In the genomic region with DNA sequence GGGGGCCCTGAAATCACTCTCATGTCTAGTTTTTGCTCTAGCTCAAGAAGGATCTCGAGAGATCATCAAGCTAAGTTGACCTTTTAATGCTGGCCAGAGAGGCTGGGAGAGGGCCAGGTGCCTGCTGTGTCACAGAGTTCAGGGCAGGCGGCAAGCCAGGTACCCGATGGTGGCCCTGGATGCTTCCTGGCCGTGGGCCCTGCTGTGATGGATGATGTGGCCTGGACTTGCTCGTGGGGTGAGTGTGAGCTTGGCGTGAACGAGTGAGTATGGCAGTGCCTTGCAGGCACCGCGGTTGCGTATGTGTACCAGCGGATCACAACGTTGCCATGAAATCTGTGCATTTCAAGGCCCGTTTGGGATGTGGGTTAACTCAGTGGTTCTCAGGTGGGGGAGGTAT, we compare ENCODE assay signal across 23 cellular contexts. TPM values are rescaled to one million over a fixed set of nuclear protein-coding genes. Genes with fewer than 3 reads are reported as not detected.
DNase-seq lines count a peak whose midpoint lies in the region; ATAC-seq, FAIRE-seq and TF ChIP-seq lines count a peak whose summit lies in the region.
"Had no signal": no experiment of that assay in that cellular context is flagged by ENCODE, and none has a peak within 500 bp of the region (broad histone marks: within the 10 kb centered on the region; RNA-seq: fewer than 3 reads in every experiment).

No MANE protein-coding gene starts in this region.

- no peak overlapping the region for H2AFZ ChIP-seq in OCI-LY1 (ENCODE audit: low read length)
- H2AFZ ChIP-seq: GM23338 had no signal

- no peaks in the 10 kb centered on the region for H4K20me1 ChIP-seq in OCI-LY1 (ENCODE audit: insufficient read depth, low read length)

- peak; percentile 46 for DNase-seq in cardiac septum (ENCODE audit: low spot score)
- no peak for DNase-seq in left ventricle myocardium superior
- DNase-seq in kidney: peak; percentile 60
- DNase-seq in NCI-H526 treated with DMSO at 0.1 percent for 48 hours (lab: John Stamatoyannopoulos, UW): no peak
- no peak for DNase-seq in OCI-M1 (lab: John Stamatoyannopoulos, UW)
- no peak for DNase-seq in activated CD8-positive, alpha-beta memory T cell treated with anti-CD3 and anti-CD28 coated beads, Interleukin-2, amount 10 ng/mL, durations not matched to agents 7 days and 5 days
- DNase-seq: ACHN; activated effector memory CD4-positive, alpha-beta T cell treated with Interleukin-2 at 50 U/mL for 16 hours; amygdala; head of caudate nucleus; left cardiac atrium; NCI-H1092 treated with DMSO at 0.1 percent for 48 hours; NCI-H2081; stimulated activated CD8-positive, alpha-beta memory T cell treated with anti-CD3 and anti-CD28 coated beads, Interleukin-4, amount 100 ng/mL, for 48 hours; T-cell had no signal

- H3K27ac ChIP-seq in OCI-LY1 (ENCODE audit: low read depth, low read length, poor library complexity, severe bottlenecking) (peak overlapping the region; percentile 94), kidney (ENCODE audit: low read depth in 2 of 2, low read length in 2 of 2) (no peak overlapping the region)

- peak overlapping the region; percentile 63 for H3K4me3 ChIP-seq in OCI-LY1 (ENCODE audit: low read depth, low read length, poor library complexity, severe bottlenecking)
- H3K4me3 ChIP-seq in kidney (ENCODE audit: low read length in 2 of 2): no peak overlapping the region
- H3K4me3 ChIP-seq: GM23338 had no signal

- no peaks in the 10 kb centered on the region for H3K9me2 ChIP-seq in OCI-LY1 (ENCODE audit: low read depth, low read length)

- TF ChIP-seq CTCF in OCI-LY1 (IDR thresholded peaks at IDR 0.05; ENCODE audit: low read length) (no peak), kidney (IDR thresholded peaks at IDR 0.05; ENCODE audit: borderline replicate concordance, extremely low read depth, insufficient read depth) (no peak)

- ATAC-seq in left ventricle myocardium superior (no peak), GM19455 (IDR thresholded peaks at IDR 0.05; ENCODE audit: unreplicated experiment) (no peak)
- no peak for ATAC-seq in activated CD8-positive, alpha-beta memory T cell treated with anti-CD3 and anti-CD28 coated beads, Interleukin-2, amount 10 ng/mL, durations not matched to agents 7 days and 5 days
- ATAC-seq: GM23338, left cardiac atrium, sciatic nerve, T-cell had no signal

- H3K4me1 ChIP-seq in OCI-LY1 (ENCODE audit: insufficient read depth, low read length, severe bottlenecking): peaks cover 99% of the 10 kb centered on the region
- H3K4me1 ChIP-seq in kidney (ENCODE audit: control insufficient read depth in 1 of 2, insufficient read depth in 1 of 2, low read depth in 1 of 2, low read length in 2 of 2): peaks cover 0 to 5% of the 10 kb centered on the region in 2 donors

- no peaks in the 10 kb centered on the region for H3K27me3 ChIP-seq in OCI-LY1 (ENCODE audit: insufficient read depth, low read length)

- CTCF ChIA-PET in activated CD8-positive, alpha-beta memory T cell treated with anti-CD3 and anti-CD28 coated beads, Interleukin-2, amount 10 ng/mL, durations not matched to agents 7 days and 5 days (lab: Charles Lee): interaction anchor here (1.2 to 2.0 kb wide), 3 partner anchors 81 to 93 kb away, joined by 3 to 6 read pairs (median 3); no protein-coding TSS in a partner anchor

- peaks cover 77% of the 10 kb centered on the region for H3K36me3 ChIP-seq in OCI-LY1 (ENCODE audit: insufficient read depth, low read length)
- H3K36me3 ChIP-seq in kidney (ENCODE audit: control insufficient read depth in 1 of 2, insufficient read depth in 2 of 2, low read length in 2 of 2): peaks cover 0 to 9% of the 10 kb centered on the region in 2 donors

- no peak overlapping the region for H3K27ac Mint-ChIP-seq in activated CD8-positive, alpha-beta memory T cell treated with anti-CD3 and anti-CD28 coated beads, Interleukin-2, amount 10 ng/mL, durations not matched to agents 7 days and 5 days
- H3K27ac Mint-ChIP-seq: GM23338, mesothelial cell of epicardium had no signal

- FAIRE-seq in kidney (lab: Jason Lieb, UNC): no peak
- FAIRE-seq: D721Med, TTC549 had no signal

- peaks cover 5% of the 10 kb centered on the region for H3F3A ChIP-seq in OCI-LY1 (ENCODE audit: insufficient read depth, low read length)

- intact Hi-C loops in cardiac septum (cut with DNase I) (no loop called here), left ventricle myocardium superior (cut with micrococcal nuclease) (no loop called here), kidney (cut with DNase I) (no loop called here)

- no peaks in the 10 kb centered on the region for H3K9me3 ChIP-seq in OCI-LY1 (ENCODE audit: low read length)
- no peaks in the 10 kb centered on the region for H3K9me3 ChIP-seq in kidney (ENCODE audit: control insufficient read depth in 1 of 2, low read length in 2 of 2)

- H3K27me3 Mint-ChIP-seq in activated CD8-positive, alpha-beta memory T cell treated with anti-CD3 and anti-CD28 coated beads, Interleukin-2, amount 10 ng/mL, durations not matched to agents 7 days and 5 days: peaks cover 3% of the 10 kb centered on the region

- H3K9ac ChIP-seq in OCI-LY1 (ENCODE audit: low read length) (peak overlapping the region; percentile 27; the same call in 1 of the 2 replicates), kidney (ENCODE audit: low read length in 2 of 2) (no peak overlapping the region)

- peaks cover 29% of the 10 kb centered on the region for H3K36me3 Mint-ChIP-seq in activated CD8-positive, alpha-beta memory T cell treated with anti-CD3 and anti-CD28 coated beads, Interleukin-2, amount 10 ng/mL, durations not matched to agents 7 days and 5 days

- H3K9me3 Mint-ChIP-seq in activated CD8-positive, alpha-beta memory T cell treated with anti-CD3 and anti-CD28 coated beads, Interleukin-2, amount 10 ng/mL, durations not matched to agents 7 days and 5 days (ENCODE audit: low read depth): no peaks in the 10 kb centered on the region
- H3K9me3 Mint-ChIP-seq: GM23338, neural crest cell, T-cell had no signal

- peaks cover 35% of the 10 kb centered on the region for H3K4me1 Mint-ChIP-seq in activated CD8-positive, alpha-beta memory T cell treated with anti-CD3 and anti-CD28 coated beads, Interleukin-2, amount 10 ng/mL, durations not matched to agents 7 days and 5 days
- H3K4me1 Mint-ChIP-seq: neural crest cell had no signal

- no peak overlapping the region for H3K4me3 Mint-ChIP-seq in activated CD8-positive, alpha-beta memory T cell treated with anti-CD3 and anti-CD28 coated beads, Interleukin-2, amount 10 ng/mL, durations not matched to agents 7 days and 5 days
- H3K4me3 Mint-ChIP-seq: GM23338, mesothelial cell of epicardium, neural crest cell, T-cell had no signal

- H3K4me2 ChIP-seq in OCI-LY1 (ENCODE audit: low read length): peak overlapping the region; percentile 79
- H3K4me2 ChIP-seq: GM23338 had no signal

- H3K79me2 ChIP-seq in OCI-LY1 (ENCODE audit: insufficient read depth, low read length): peaks cover 9% of the 10 kb centered on the region; the same call in 1 of the 2 replicates

RNA-seq across cellular contexts. Expression of gene IRF8, which starts 7.4 kb away (rescaled TPM):
- total RNA-seq in cardiac septum: 1.6 TPM
- total RNA-seq in left ventricle myocardium superior: 3.5 TPM
- 33.3 TPM for total RNA-seq in kidney
- polyA plus RNA-seq in kidney (ENCODE audit: insufficient read depth, low read depth, low replicate concordance): 2.9 TPM
- total RNA-seq in activated CD8-positive, alpha-beta memory T cell treated with anti-CD3 and anti-CD28 coated beads, Interleukin-2, amount 10 ng/mL, durations not matched to agents 7 days and 5 days: 10 to 100 TPM in 1 of 2 experiments, 1 to 10 TPM in 1; 8.4 to 11.1 TPM

Comparison
In these comparisons a context has a peak if more than half of its experiments do, and no peak if none do; other contexts are left out.
1. DNase-seq: peak in cardiac septum (single experiment) and kidney (single experiment); none in left ventricle myocardium superior (single experiment), NCI-H526 treated with DMSO at 0.1 percent for 48 hours (single experiment), OCI-M1 (single experiment) and activated CD8-positive, alpha-beta memory T cell treated with anti-CD3 and anti-CD28 coated beads, Interleukin-2, amount 10 ng/mL, durations not matched to agents 7 days and 5 days (single experiment).